Comparison of ENCODE assay signal across 8 cellular contexts in genomic region chr6:3162067-3162497, GRCh38. TPM values are rescaled to one million over a fixed set of nuclear protein-coding genes. Genes with fewer than 3 reads are reported as not detected.
DNase-seq lines count a peak whose midpoint lies in the region; ATAC-seq, FAIRE-seq and TF ChIP-seq lines count a peak whose summit lies in the region.

No MANE protein-coding gene starts in this region.

- no peak for FAIRE-seq in astrocyte (lab: Jason Lieb, UNC)

- H3K9me3 Mint-ChIP-seq in HFFc6: no peaks in the 10 kb centered on the region
- no peaks in the 10 kb centered on the region for H3K9me3 Mint-ChIP-seq in astrocyte (ENCODE audit: unreplicated experiment)
- H3K9me3 Mint-ChIP-seq in mesothelial cell of epicardium: no peaks in the 10 kb centered on the region

- H3K4me3 ChIP-seq in ACC112 (ENCODE audit: low read depth, low read length) (peak overlapping the region; percentile 79), astrocyte (ENCODE audit: insufficient read depth, low read depth, low read length) (no peak overlapping the region)

- no peaks in the 10 kb centered on the region; the same call in 1 of the 2 replicates for H3K36me3 Mint-ChIP-seq in HFFc6 (ENCODE audit: low read depth)
- H3K36me3 Mint-ChIP-seq in astrocyte (ENCODE audit: low read depth, unreplicated experiment): no peaks in the 10 kb centered on the region
- H3K36me3 Mint-ChIP-seq in mesothelial cell of epicardium: no peaks in the 10 kb centered on the region

- ATAC-seq in HG02852 (IDR thresholded peaks at IDR 0.05; ENCODE audit: unreplicated experiment): no peak
- ATAC-seq in HG03045 (IDR thresholded peaks at IDR 0.05; ENCODE audit: unreplicated experiment): no peak

- H3K27ac Mint-ChIP-seq in HFFc6 (peak overlapping the region; percentile 86), astrocyte (ENCODE audit: unreplicated experiment) (peak overlapping the region; percentile 64), mesothelial cell of epicardium (no peak overlapping the region)

- H3K27me3 Mint-ChIP-seq in HFFc6 (ENCODE audit: insufficient read depth) (peaks cover 3% of the 10 kb centered on the region; the same call in 1 of the 2 replicates), astrocyte (ENCODE audit: low read depth, unreplicated experiment) (no peaks in the 10 kb centered on the region), mesothelial cell of epicardium (ENCODE audit: low read depth) (peaks cover 39% of the 10 kb centered on the region)

- H3K79me2 ChIP-seq in ACC112 (ENCODE audit: control insufficient read depth, insufficient read depth, low read length, unreplicated experiment) (peaks cover 1% of the 10 kb centered on the region), astrocyte (ENCODE audit: insufficient read depth, low read length) (peaks cover 2% of the 10 kb centered on the region)

- H3K4me1 Mint-ChIP-seq in HFFc6 (ENCODE audit: low read depth) (peaks cover 55% of the 10 kb centered on the region), astrocyte (ENCODE audit: low read depth, unreplicated experiment) (peaks cover 43% of the 10 kb centered on the region), mesothelial cell of epicardium (peaks cover 26% of the 10 kb centered on the region)

- H3K36me3 ChIP-seq in ACC112 (ENCODE audit: insufficient read depth, low read length) (no peaks in the 10 kb centered on the region), astrocyte (ENCODE audit: insufficient read depth, low read length) (no peaks in the 10 kb centered on the region)

- H2AFZ ChIP-seq in ACC112 (ENCODE audit: low read length, unreplicated experiment) (no peak overlapping the region), astrocyte (ENCODE audit: low read depth, low read length) (no peak overlapping the region)

- H3K27ac ChIP-seq in ACC112 (ENCODE audit: low read depth, low read length): peak overlapping the region; percentile 5; the same call in 1 of the 2 replicates
- H3K27ac ChIP-seq in astrocyte (ENCODE audit: low read depth, low read length): peak overlapping the region; percentile 23

- DNase-seq in HFFc6 (no peak), astrocyte (ENCODE audit: low read depth) (no peak), mesothelial cell of epicardium (ENCODE audit: low spot score in 2 of 2, unreplicated experiment in 2 of 2) (no peak), NCI-H524 treated with DMSO at 0.1 percent for 48 hours (lab: John Stamatoyannopoulos, UW) (no peak), HuH-7 (ENCODE audit: low spot score) (no peak)

- H3K4me1 ChIP-seq in ACC112 (ENCODE audit: control insufficient read depth, insufficient read depth, low read length, unreplicated experiment) (peaks cover 32% of the 10 kb centered on the region), astrocyte (ENCODE audit: insufficient read depth, low read length) (peaks cover 32% of the 10 kb centered on the region)

- H3K27me3 ChIP-seq in ACC112 (ENCODE audit: insufficient read depth, low read length): no peaks in the 10 kb centered on the region
- H3K27me3 ChIP-seq in astrocyte (ENCODE audit: insufficient read depth, low read length): no peaks in the 10 kb centered on the region

- TF ChIP-seq CTCF in HFFc6 (IDR thresholded peaks at IDR 0.05) (no peak), astrocyte (IDR thresholded peaks at IDR 0.05; ENCODE audit: insufficient read depth, low read depth, low read length) (no peak), mesothelial cell of epicardium (IDR thresholded peaks at IDR 0.05; ENCODE audit: unreplicated experiment) (no peak)

- H3K4me3 Mint-ChIP-seq in HFFc6 (peak overlapping the region; percentile 85), astrocyte (ENCODE audit: unreplicated experiment) (peak overlapping the region; percentile 85), mesothelial cell of epicardium (peak overlapping the region; percentile 5)

- peaks cover under 1% of the 10 kb centered on the region for H4K20me1 ChIP-seq in astrocyte (ENCODE audit: insufficient read depth, low read length)

- H3K4me2 ChIP-seq in astrocyte (ENCODE audit: low read length): peak overlapping the region; percentile 96

- H3K9ac ChIP-seq in astrocyte (ENCODE audit: low read length): peak overlapping the region; percentile 88

- no peaks in the 10 kb centered on the region for H3K9me3 ChIP-seq in astrocyte (ENCODE audit: insufficient read depth, low read depth, low read length)

RNA-seq across cellular contexts. Expression of gene TUBB2A, which starts 4.7 kb away (rescaled TPM):
- 100 to 1,000 TPM; 114 to 152 (median 120) TPM for total RNA-seq in HFFc6 (2021; fragmentation: NEBNext Ultra II Directional; extraction: Animal tissue kit (Norgen Biotek cat#: 25700))
- total RNA-seq in astrocyte: 390 and 401 TPM in 2 replicates
- total RNA-seq in mesothelial cell of epicardium: 21.5 to 25.5 TPM (median 24.3 TPM) in 3 replicates

RNA-seq across cellular contexts. Expression of gene BPHL, which starts 43.6 kb away (rescaled TPM):
- total RNA-seq in HFFc6 (2021; fragmentation: NEBNext Ultra II Directional; extraction: Animal tissue kit (Norgen Biotek cat#: 25700)): 10 to 100 TPM in 5 of 6 experiments, 1 to 10 TPM in 1; 9.3 to 14.6 (median 11.9) TPM
- total RNA-seq in astrocyte (22.7 and 23.1 TPM in 2 replicates), mesothelial cell of epicardium (41.5 to 49.2 TPM (median 43.8 TPM) in 3 replicates)

Comparison
In these comparisons a context has a peak if more than half of its experiments do, and no peak if none do; other contexts are left out.
1. H3K4me3 Mint-ChIP-seq: peak in every context shown above with its lines; median percentile 85 in HFFc6; 85 in astrocyte; 5 in mesothelial cell of epicardium.